Comparison of ENCODE assay signal across 7 cellular contexts in the genomic region with DNA sequence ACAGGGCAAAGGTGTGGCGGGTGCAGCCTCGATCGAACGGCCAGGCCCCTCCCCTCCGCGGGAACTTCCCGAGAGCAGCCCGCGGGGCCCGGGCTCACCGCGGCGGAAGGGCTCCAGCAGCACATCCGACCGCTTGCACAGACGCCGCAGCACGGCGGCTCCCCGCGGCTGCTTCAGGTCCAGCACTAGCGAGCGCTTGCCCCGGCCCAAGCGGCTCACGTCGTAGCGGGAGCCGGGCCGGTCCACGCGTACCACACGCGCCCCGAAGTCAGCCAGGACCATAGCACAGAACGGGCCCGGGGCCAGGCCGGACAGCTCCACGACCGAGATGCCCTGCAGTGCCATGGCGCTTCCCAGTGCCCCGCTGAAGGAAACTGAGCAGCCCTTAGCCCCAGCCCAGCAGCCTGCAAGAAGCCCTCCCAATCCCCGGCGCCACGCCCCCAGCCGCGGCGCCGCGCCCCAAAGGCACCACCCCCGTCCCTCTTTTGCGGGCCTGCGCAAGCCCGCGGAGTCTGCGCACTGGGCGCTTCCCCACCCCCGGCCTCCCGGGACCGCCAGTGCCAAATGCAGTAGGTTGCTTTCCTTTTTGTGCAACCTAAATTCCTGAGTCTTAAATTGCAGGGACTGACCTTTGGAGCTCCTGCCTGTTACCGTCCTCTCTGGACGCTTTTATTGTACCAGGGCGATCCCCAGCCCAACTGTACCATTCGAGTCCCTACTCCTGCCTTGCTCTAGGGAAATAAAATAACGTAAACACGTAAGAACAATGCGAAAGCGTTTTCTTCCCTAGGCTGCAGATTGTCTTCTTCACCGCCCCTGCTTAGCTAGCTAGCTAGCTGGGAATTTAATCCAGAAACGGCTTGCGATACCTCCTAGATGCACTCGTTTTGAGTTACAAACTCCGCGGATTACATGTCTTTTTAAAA. TPM values are rescaled to one million over a fixed set of nuclear protein-coding genes. Genes with fewer than 3 reads are reported as not detected.
DNase-seq lines count a peak whose midpoint lies in the region; ATAC-seq, FAIRE-seq and TF ChIP-seq lines count a peak whose summit lies in the region.

TSS of gene AMACR (minus strand) at position 376 of the 926 bp plus-strand sequence. CDS start at position 345, 31 bp downstream.

- peaks cover 11% of the 10 kb centered on the region for H3K79me2 ChIP-seq in astrocyte (ENCODE audit: insufficient read depth, low read length)

- DNase-seq in NCI-H187 treated with DMSO at 0.1 percent for 48 hours (lab: John Stamatoyannopoulos, UW) (peak; percentile 47), astrocyte (ENCODE audit: low read depth) (peak; percentile 81), hepatic stellate cell (ENCODE audit: low spot score) (peak; percentile 91), renal cortical epithelial cell (ENCODE audit: low read depth) (peak; percentile 87)
- peak; percentile 90 for DNase-seq in T-helper 2 cell treated with Interferon-gamma antibody and Interleukin-4, amounts not matched to agents 5 μg/mL and 100 μg/mL, for 36 hours (ENCODE audit: low spot score)

- H3K4me2 ChIP-seq in astrocyte (ENCODE audit: low read length): peak within 1 kb of the TSS; percentile 89

- peak within 1 kb of the TSS; percentile 86 for H3K9ac ChIP-seq in astrocyte (ENCODE audit: low read length)

- peak; percentile 37 for FAIRE-seq in astrocyte (lab: Jason Lieb, UNC)

- H3K9me3 ChIP-seq in astrocyte (ENCODE audit: insufficient read depth, low read depth, low read length): no peaks in the 10 kb centered on the region

- peaks cover 15% of the 10 kb centered on the region for H3K36me3 Mint-ChIP-seq in T-helper 2 cell treated with Interferon-gamma antibody and Interleukin-4, amounts not matched to agents 5 μg/mL and 100 μg/mL, for 36 hours (ENCODE audit: low read depth)
- H3K36me3 Mint-ChIP-seq in astrocyte (ENCODE audit: low read depth, unreplicated experiment): peaks cover 7% of the 10 kb centered on the region

- peak within 1 kb of the TSS; percentile 94 for H3K27ac Mint-ChIP-seq in T-helper 2 cell treated with Interferon-gamma antibody and Interleukin-4, amounts not matched to agents 5 μg/mL and 100 μg/mL, for 36 hours
- H3K27ac Mint-ChIP-seq in astrocyte (ENCODE audit: unreplicated experiment): peak within 1 kb of the TSS; percentile 64

- peak within 1 kb of the TSS; percentile 77 for H2AFZ ChIP-seq in astrocyte (ENCODE audit: low read depth, low read length)

- peaks cover 2% of the 10 kb centered on the region for H3K27me3 Mint-ChIP-seq in T-helper 2 cell treated with Interferon-gamma antibody and Interleukin-4, amounts not matched to agents 5 μg/mL and 100 μg/mL, for 36 hours (ENCODE audit: low read depth)
- H3K27me3 Mint-ChIP-seq in astrocyte (ENCODE audit: low read depth, unreplicated experiment): no peaks in the 10 kb centered on the region

- no peaks in the 10 kb centered on the region for H3K9me3 Mint-ChIP-seq in T-helper 2 cell treated with Interferon-gamma antibody and Interleukin-4, amounts not matched to agents 5 μg/mL and 100 μg/mL, for 36 hours
- H3K9me3 Mint-ChIP-seq in astrocyte (ENCODE audit: unreplicated experiment): no peaks in the 10 kb centered on the region

- peaks cover 33% of the 10 kb centered on the region for H3K4me1 Mint-ChIP-seq in T-helper 2 cell treated with Interferon-gamma antibody and Interleukin-4, amounts not matched to agents 5 μg/mL and 100 μg/mL, for 36 hours (ENCODE audit: low read depth)
- H3K4me1 Mint-ChIP-seq in astrocyte (ENCODE audit: low read depth, unreplicated experiment): peaks cover 13% of the 10 kb centered on the region

- peak within 1 kb of the TSS; percentile 82 for H3K4me3 ChIP-seq in astrocyte (ENCODE audit: insufficient read depth, low read depth, low read length)

- peak; percentile 98 for TF ChIP-seq POLR2A in GM18505 (IDR thresholded peaks at IDR 0.05; ENCODE audit: borderline replicate concordance, extremely low read depth, insufficient read depth, insufficient read length)

- peaks cover 9% of the 10 kb centered on the region for H3K4me1 ChIP-seq in astrocyte (ENCODE audit: insufficient read depth, low read length)

- H3K36me3 ChIP-seq in astrocyte (ENCODE audit: insufficient read depth, low read length): no peaks in the 10 kb centered on the region

- peak within 1 kb of the TSS; percentile 85 for H3K27ac ChIP-seq in astrocyte (ENCODE audit: low read depth, low read length)

- no peaks in the 10 kb centered on the region for H3K27me3 ChIP-seq in astrocyte (ENCODE audit: insufficient read depth, low read length)

- ATAC-seq in GM18505 (IDR thresholded peaks at IDR 0.05; ENCODE audit: unreplicated experiment): peak; percentile 93
- peak; percentile 95 for ATAC-seq in HG02970 (IDR thresholded peaks at IDR 0.05; ENCODE audit: low FRiP score, unreplicated experiment)

- no peak for TF ChIP-seq CTCF in astrocyte (IDR thresholded peaks at IDR 0.05; ENCODE audit: insufficient read depth, low read depth, low read length)

- peak within 1 kb of the TSS; percentile 88 for H3K4me3 Mint-ChIP-seq in T-helper 2 cell treated with Interferon-gamma antibody and Interleukin-4, amounts not matched to agents 5 μg/mL and 100 μg/mL, for 36 hours
- peak within 1 kb of the TSS; percentile 93 for H3K4me3 Mint-ChIP-seq in astrocyte (ENCODE audit: unreplicated experiment)

- H4K20me1 ChIP-seq in astrocyte (ENCODE audit: insufficient read depth, low read length): no peaks in the 10 kb centered on the region

RNA-seq across cellular contexts. Expression of gene AMACR, which starts in this region (rescaled TPM):
- total RNA-seq in astrocyte (11.5 and 13.4 TPM in 2 replicates), renal cortical epithelial cell (15.1 and 33.6 TPM in 2 replicates)

Comparison
In these comparisons a context has a peak if more than half of its experiments do, and no peak if none do; other contexts are left out.
1. Peak in every context shown above with its lines: DNase-seq, ATAC-seq, H3K4me3 ChIP-seq and H3K27ac ChIP-seq.